1 cellular context compared by ENCODE assay signal in the genomic region with DNA sequence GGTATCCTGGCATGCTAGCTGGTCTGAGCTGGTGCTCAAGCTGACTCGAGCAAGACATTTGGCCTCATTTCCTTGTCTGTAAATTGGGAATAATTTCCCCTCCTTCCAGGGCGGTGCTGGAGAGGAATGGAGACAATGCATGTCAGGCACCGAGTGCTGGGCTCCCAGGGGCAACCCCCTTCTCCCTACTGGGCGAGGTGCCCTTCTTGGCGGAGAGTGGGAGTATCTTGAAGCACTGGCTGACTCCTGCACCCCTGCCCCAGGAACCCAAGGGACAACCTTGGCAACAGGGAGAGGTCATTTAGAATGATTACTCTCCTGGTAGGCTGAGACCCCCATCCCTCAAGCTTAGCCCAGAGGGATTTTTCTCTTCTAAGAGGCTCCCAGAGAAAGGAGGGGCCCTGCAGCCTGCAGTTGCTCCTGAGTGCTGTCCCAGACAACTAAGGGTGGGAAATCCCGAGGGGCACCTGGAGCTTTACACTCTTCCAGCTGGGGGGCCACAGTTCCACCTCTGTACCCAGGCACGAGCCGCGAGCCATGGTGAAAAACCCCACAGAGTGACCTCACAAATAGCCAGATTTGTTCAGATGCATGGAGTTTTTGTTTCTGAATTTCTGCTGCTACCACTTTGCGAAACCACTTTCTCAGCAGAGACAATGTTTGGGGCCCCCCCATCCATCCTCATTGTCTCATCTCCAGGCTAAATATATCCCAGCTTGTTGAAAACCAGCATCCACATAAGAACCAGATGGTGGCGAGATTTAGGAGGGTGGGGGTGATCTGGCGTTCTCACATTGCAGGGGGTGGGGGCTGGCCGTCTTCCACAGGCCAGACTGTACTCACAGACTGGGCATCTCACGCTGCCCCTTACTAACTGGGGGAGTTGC.
TF ChIP-seq lines count a peak whose summit lies in the region.

No MANE protein-coding gene starts in this region.

TF ChIP-seq in neural cell, 6 proteins besides CTCF, POLR2A, EP300 and RAD21:
- no peak for TF ChIP-seq TAF1 (IDR thresholded peaks at IDR 0.05; ENCODE audit: low read depth)
- no peak for TF ChIP-seq POLR2AphosphoS5 (IDR thresholded peaks at IDR 0.05)
- no peak for TF ChIP-seq SMC3 (conservative IDR thresholded peaks at IDR 0.05; ENCODE audit: poor library complexity)
- TF ChIP-seq REST (IDR thresholded peaks at IDR 0.05; ENCODE audit: borderline replicate concordance), result no peak
- TF ChIP-seq MXI1 (conservative IDR thresholded peaks at IDR 0.05; ENCODE audit: poor library complexity, severe bottlenecking), result no peak
- no peak for TF ChIP-seq EZH2 (IDR thresholded peaks at IDR 0.05; ENCODE audit: borderline replicate concordance, insufficient read depth, low read length, poor library complexity, severe bottlenecking)
